ENCODE assay signal across 27 cellular contexts in genomic region chr6:169826697-169827096, GRCh38.
"Had no signal": no experiment of that assay in that cellular context is flagged by ENCODE, and none has a peak within 500 bp of the region (broad histone marks: within the 10 kb centered on the region; RNA-seq: fewer than 3 reads in every experiment).

No MANE protein-coding gene starts in this region.

- H3K9me3 Mint-ChIP-seq: activated naive CD4-positive, alpha-beta T cell treated with anti-CD3 and anti-CD28 coated beads, Interleukin-2, amount 10 ng/mL, durations not matched to agents 7 days and 5 days; activated naive CD4-positive, alpha-beta T cell treated with anti-CD3 and anti-CD28 coated beads, Interleukin-2, amount 50 U/mL, for 72 hours; activated naive CD8-positive, alpha-beta T cell treated with anti-CD3 and anti-CD28 coated beads, Interleukin-2, amount 10 ng/mL, durations not matched to agents 7 days and 5 days; activated T-helper 17 cell treated with anti-CD3 and anti-CD28 coated beads, Interleukin-2, amount 50 U/mL, for 72 hours had no signal

- H3K27ac ChIP-seq: ascending aorta, breast epithelium, cardiac muscle cell, colonic mucosa, epithelial cell of prostate, esophagus squamous epithelium, gastroesophageal sphincter, heart right ventricle had no signal

- H3K36me3 Mint-ChIP-seq: activated naive CD4-positive, alpha-beta T cell treated with anti-CD3 and anti-CD28 coated beads, Interleukin-2, amount 10 ng/mL, durations not matched to agents 7 days and 5 days; activated naive CD8-positive, alpha-beta T cell treated with anti-CD3 and anti-CD28 coated beads, Interleukin-2, amount 10 ng/mL, durations not matched to agents 7 days and 5 days; brain had no signal

- H3K36me3 ChIP-seq: ascending aorta, breast epithelium, cardiac muscle cell, colonic mucosa, esophagus squamous epithelium, gastroesophageal sphincter, heart right ventricle had no signal

- ATAC-seq: activated CD8-positive, alpha-beta T cell treated with anti-CD3 and anti-CD28 coated beads for 36 hours; activated naive CD4-positive, alpha-beta T cell treated with anti-CD3 and anti-CD28 coated beads, Interleukin-2, amount 50 U/mL, for 72 hours; activated T-cell treated with anti-CD3 and anti-CD28 coated beads, Interleukin-2, amount 50 U/mL, for 4 hours; activated T-helper 17 cell treated with anti-CD3 and anti-CD28 coated beads, Interleukin-2, amount 50 U/mL, for 72 hours; gastroesophageal sphincter; heart right ventricle; T-helper 17 cell had no signal

- H3K4me3 ChIP-seq: ascending aorta, breast epithelium, cardiac muscle cell, colonic mucosa, esophagus squamous epithelium, gastroesophageal sphincter, heart right ventricle had no signal

- H3K27ac Mint-ChIP-seq: activated CD8-positive, alpha-beta T cell treated with anti-CD3 and anti-CD28 coated beads for 36 hours; activated naive CD4-positive, alpha-beta T cell treated with anti-CD3 and anti-CD28 coated beads, Interleukin-2, amount 10 ng/mL, durations not matched to agents 7 days and 5 days; activated naive CD4-positive, alpha-beta T cell treated with anti-CD3 and anti-CD28 coated beads, Interleukin-2, amount 50 U/mL, for 72 hours; activated naive CD8-positive, alpha-beta T cell treated with anti-CD3 and anti-CD28 coated beads, Interleukin-2, amount 10 ng/mL, durations not matched to agents 7 days and 5 days; activated T-helper 17 cell treated with anti-CD3 and anti-CD28 coated beads, Interleukin-2, amount 50 U/mL, for 72 hours; brain; T-helper 17 cell had no signal

- H3K9me3 ChIP-seq: ascending aorta, breast epithelium, colonic mucosa had no signal

- H3K4me1 Mint-ChIP-seq: activated naive CD4-positive, alpha-beta T cell treated with anti-CD3 and anti-CD28 coated beads, Interleukin-2, amount 10 ng/mL, durations not matched to agents 7 days and 5 days; activated T-helper 17 cell treated with anti-CD3 and anti-CD28 coated beads, Interleukin-2, amount 50 U/mL, for 72 hours had no signal

- H3K4me3 Mint-ChIP-seq: activated CD8-positive, alpha-beta T cell treated with anti-CD3 and anti-CD28 coated beads for 36 hours; activated naive CD4-positive, alpha-beta T cell treated with anti-CD3 and anti-CD28 coated beads, Interleukin-2, amount 10 ng/mL, durations not matched to agents 7 days and 5 days; activated naive CD8-positive, alpha-beta T cell treated with anti-CD3 and anti-CD28 coated beads, Interleukin-2, amount 10 ng/mL, durations not matched to agents 7 days and 5 days; activated T-cell treated with anti-CD3 and anti-CD28 coated beads, Interleukin-2, amount 50 U/mL, for 4 hours; activated T-helper 17 cell treated with anti-CD3 and anti-CD28 coated beads, Interleukin-2, amount 50 U/mL, for 72 hours; brain; T-helper 17 cell had no signal

- DNase-seq: activated CD4-positive, alpha-beta T cell treated with anti-CD3 and anti-CD28 coated beads for 48 hours; activated CD4-positive, alpha-beta T cell treated with anti-CD3 and anti-CD28 coated beads, Interleukin-2, amount 50 U/mL, for 1 hour; activated CD4-positive, alpha-beta T cell treated with anti-CD3 and anti-CD28 coated beads, Interleukin-2, amount 50 U/mL, for 48 hours; activated CD8-positive, alpha-beta T cell treated with anti-CD3 and anti-CD28 coated beads for 36 hours; activated effector memory CD4-positive, alpha-beta T cell treated with Interleukin-2 at 50 U/mL for 16 hours; activated naive CD4-positive, alpha-beta T cell treated with anti-CD3 and anti-CD28 coated beads, Interleukin-2, amount 10 ng/mL, durations not matched to agents 7 days and 5 days; activated naive CD8-positive, alpha-beta T cell treated with anti-CD3 and anti-CD28 coated beads, Interleukin-2, amount 10 ng/mL, durations not matched to agents 7 days and 5 days; activated T-cell treated with anti-CD3 and anti-CD28 coated beads, Interleukin-2, amount 50 U/mL, for 4 hours; central memory CD4-positive, alpha-beta T cell; cerebellar nuclear complex; effector CD8-positive, alpha-beta T cell; esophagus squamous epithelium; foreskin melanocyte; heart right ventricle; T-helper 1 cell; T-helper 17 cell had no signal

- FAIRE-seq: endometrium, endothelial cell of umbilical vein had no signal

- H3K4me1 ChIP-seq: ascending aorta, breast epithelium, colonic mucosa had no signal

- H3K27me3 ChIP-seq: ascending aorta, colonic mucosa had no signal
